In the genomic region with DNA sequence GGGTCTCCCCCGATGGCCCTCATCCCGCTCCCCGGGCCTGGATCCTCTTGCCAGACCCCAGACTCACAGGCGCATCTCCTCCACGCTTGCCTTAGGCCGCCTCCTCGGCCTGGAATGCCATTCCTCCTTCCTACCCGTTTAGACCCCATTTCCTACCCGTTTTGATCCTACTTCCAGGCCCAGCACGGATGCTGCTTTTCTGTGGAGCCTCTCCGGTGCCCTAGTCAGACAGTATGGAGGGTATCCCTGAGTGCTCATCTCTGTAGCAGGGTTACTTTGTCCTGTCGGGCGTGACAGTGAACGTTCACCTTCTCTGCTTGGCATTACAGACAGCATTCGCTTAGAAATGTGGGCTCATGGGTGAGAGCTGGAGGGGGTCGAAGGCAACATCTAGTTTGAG, we compare ENCODE assay signal across 18 cellular contexts. TPM values are rescaled to one million over a fixed set of nuclear protein-coding genes. Genes with fewer than 3 reads are reported as not detected.
DNase-seq lines count a peak whose midpoint lies in the region; TF ChIP-seq lines count a peak whose summit lies in the region.
"Had no signal": no experiment of that assay in that cellular context is flagged by ENCODE, and none has a peak within 500 bp of the region (broad histone marks: within the 10 kb centered on the region; RNA-seq: fewer than 3 reads in every experiment).

No MANE protein-coding gene starts in this region.

- WGBS in spleen, 5 donors: 77 to 91% (median 85%) methylated on average over 16 of the region's 16 CpGs

- H3K27ac ChIP-seq in HEK293 (ENCODE audit: extremely low read depth, low read depth, low read length): no peak overlapping the region
- H3K27ac ChIP-seq in colonic mucosa: peak overlapping the region; percentile 17
- H3K27ac ChIP-seq in mucosa of rectum (ENCODE audit: low read depth in 2 of 2, low read length in 2 of 2): peak overlapping the region; percentile 3 to 20
- no peak overlapping the region for H3K27ac ChIP-seq in spleen
- H3K27ac ChIP-seq in tibial artery: no peak overlapping the region
- H3K27ac ChIP-seq in OCI-LY7 (ENCODE audit: low read depth, low read length, poor library complexity, severe bottlenecking): no peak overlapping the region

- H3K9ac ChIP-seq in colonic mucosa (ENCODE audit: low read depth in 2 of 2, low read length in 2 of 2) (no peak overlapping the region), mucosa of rectum (ENCODE audit: low read depth in 1 of 2, low read length in 2 of 2) (no peak overlapping the region)

- H3K27me3 ChIP-seq in colonic mucosa: no peaks in the 10 kb centered on the region
- no peaks in the 10 kb centered on the region for H3K27me3 ChIP-seq in mucosa of rectum (ENCODE audit: control insufficient read depth in 2 of 2, insufficient read depth in 2 of 2, low read length in 2 of 2)
- no peaks in the 10 kb centered on the region for H3K27me3 ChIP-seq in spleen (replicated peaks in 1 of 7)
- no peaks in the 10 kb centered on the region for H3K27me3 ChIP-seq in tibial artery

- POLR2A ChIA-PET in HEK293 (lab: Yijun Ruan, JAX): no interaction called here
- POLR2A ChIA-PET in OCI-LY7 (lab: Charles Lee): no interaction called here

- no peak for TF ChIP-seq CTCF in HEK293 (tag by site-specific recombination; IDR thresholded peaks at IDR 0.05)
- TF ChIP-seq CTCF in colonic mucosa (IDR thresholded peaks at IDR 0.05): no peak
- TF ChIP-seq CTCF in spleen (IDR thresholded peaks at IDR 0.05 in 8 of 11, conservative IDR thresholded peaks at IDR 0.05 in 3 of 11): no peak
- no peak for TF ChIP-seq CTCF in tibial artery (IDR thresholded peaks at IDR 0.05)
- TF ChIP-seq CTCF in OCI-LY7 (conservative IDR thresholded peaks at IDR 0.05; ENCODE audit: low read length): no peak

- TF ChIP-seq POLR2A in spleen (IDR thresholded peaks at IDR 0.05): no peak
- TF ChIP-seq POLR2A in erythroblast (IDR thresholded peaks at IDR 0.05; ENCODE audit: low read length): no peak

- no TSS peak for BruUV-seq in OCI-LY7 (replicated peaks; lab: Mats Ljungman, UMichigan)

- H3K9me3 ChIP-seq in HEK293 (ENCODE audit: control insufficient read depth, insufficient read depth, low read depth, low read length) (no peaks in the 10 kb centered on the region), colonic mucosa (no peaks in the 10 kb centered on the region), mucosa of rectum (ENCODE audit: control insufficient read depth in 2 of 2, low read length in 2 of 2) (no peaks in the 10 kb centered on the region), spleen (no peaks in the 10 kb centered on the region), tibial artery (no peaks in the 10 kb centered on the region), OCI-LY7 (ENCODE audit: low read length) (no peaks in the 10 kb centered on the region)

- no peaks in the 10 kb centered on the region for H3K4me1 ChIP-seq in HEK293 (ENCODE audit: control insufficient read depth, insufficient read depth, low read length)
- no peaks in the 10 kb centered on the region for H3K4me1 ChIP-seq in colonic mucosa
- H3K4me1 ChIP-seq in mucosa of rectum (ENCODE audit: control insufficient read depth in 2 of 2, insufficient read depth in 2 of 2, low read length in 2 of 2): peaks cover 6 to 14% of the 10 kb centered on the region in 2 donors
- H3K4me1 ChIP-seq in spleen: peaks cover 0 to 4% (median 0%) of the 10 kb centered on the region in 6 donors
- peaks cover 0 to 10% (median 4%) of the 10 kb centered on the region in 4 donors for H3K4me1 ChIP-seq in tibial artery
- no peaks in the 10 kb centered on the region for H3K4me1 ChIP-seq in OCI-LY7 (ENCODE audit: insufficient read depth, low read length, poor library complexity, severe bottlenecking)

- no peaks in the 10 kb centered on the region for H4K20me1 ChIP-seq in OCI-LY7 (ENCODE audit: insufficient read depth, low read length)

- H3K36me3 ChIP-seq in HEK293 (ENCODE audit: control insufficient read depth in 2 of 2, insufficient read depth in 1 of 2, low read length in 2 of 2) (no peaks in the 10 kb centered on the region), colonic mucosa (no peaks in the 10 kb centered on the region), mucosa of rectum (ENCODE audit: control insufficient read depth in 2 of 2, insufficient read depth in 2 of 2, low read length in 2 of 2) (no peaks in the 10 kb centered on the region), spleen (no peaks in the 10 kb centered on the region), tibial artery (no peaks in the 10 kb centered on the region), OCI-LY7 (ENCODE audit: insufficient read depth, low read length) (no peaks in the 10 kb centered on the region)

- no peak for DNase-seq in colonic mucosa
- DNase-seq in spleen: peak; percentile 23
- DNase-seq in erythroblast (lab: John Stamatoyannopoulos, UW): no peak
- DNase-seq in kidney glomerular epithelial cell (lab: John Stamatoyannopoulos, UW): no peak
- no peak for DNase-seq in tibial artery
- DNase-seq in OCI-LY7 (ENCODE audit: low spot score): no peak
- DNase-seq: Calu3; CD4-positive, alpha-beta memory T cell; DMS53; KBM-7; NCI-H1694 treated with DMSO at 0.1 percent for 48 hours; NCI-H510A treated with DMSO at 0.1 percent for 48 hours; NCI-H82; SIG-M5 had no signal

- H3K4me3 ChIP-seq in HEK293 (ENCODE audit: low read depth, low read length): no peak overlapping the region
- H3K4me3 ChIP-seq in colonic mucosa: no peak overlapping the region
- H3K4me3 ChIP-seq in mucosa of rectum (ENCODE audit: low read length in 2 of 2): no peak overlapping the region
- no peak overlapping the region for H3K4me3 ChIP-seq in spleen
- no peak overlapping the region for H3K4me3 ChIP-seq in tibial artery
- H3K4me3 ChIP-seq in OCI-LY7 (ENCODE audit: low read depth, low read length, poor library complexity, severe bottlenecking): no peak overlapping the region
- H3K4me3 ChIP-seq: GM12878 had no signal

- no peak overlapping the region for H3K4me2 ChIP-seq in OCI-LY7 (ENCODE audit: low read length)

- no peaks in the 10 kb centered on the region for H3K9me2 ChIP-seq in OCI-LY7 (ENCODE audit: insufficient read depth, low read length)

- no peaks in the 10 kb centered on the region for H3K79me2 ChIP-seq in OCI-LY7 (ENCODE audit: insufficient read depth, low read depth, low read length)

- no peak overlapping the region for H2AFZ ChIP-seq in OCI-LY7 (ENCODE audit: low read length)

- intact Hi-C loops in colonic mucosa (cut with DNase I): no loop called here
- intact Hi-C loops in spleen (cut with DNase I; ENCODE audit: low total_unique reads): no loop called here
- intact Hi-C loops in tibial artery (cut with DNase I; ENCODE audit: low total_unique reads): no loop called here
- intact Hi-C loops in OCI-LY7 (cut with micrococcal nuclease; ENCODE audit: unreplicated experiment): no loop called here

- CTCF ChIA-PET in HEK293 (lab: Yijun Ruan, JAX): interaction anchor here (0.6 kb wide), 1 partner anchor 12 kb away, joined by 3 read pairs; no protein-coding TSS in a partner anchor
- CTCF ChIA-PET in OCI-LY7 (lab: Charles Lee; ENCODE audit: unreplicated experiment): no interaction called here

TF ChIP-seq in HEK293, 187 proteins besides CTCF, POLR2A, EP300 and RAD21:
- no peak for TF ChIP-seq ZNF777 (tag by site-specific recombination; IDR thresholded peaks at IDR 0.05; ENCODE audit: borderline replicate concordance)
- TF ChIP-seq ZNF157 (tag by site-specific recombination; IDR thresholded peaks at IDR 0.05): 0 out of 2 replicates have a peak, but pooled peaks have one; percentile 36

RNA-seq across cellular contexts. Expression of a gene that starts 9.3 kb away (rescaled TPM):
- total RNA-seq in colonic mucosa: under 1 TPM; 0.24 to 0.59 TPM
- total RNA-seq in spleen: 10 to 100 TPM in 4 of 7 donors, 1 to 10 TPM in 3; 3.1 to 19.9 (median 11.7) TPM
- polyA plus RNA-seq in spleen: 1 to 10 TPM; 3.0 to 9.0 (median 7.4) TPM
- 0.03 and 1.6 TPM in 2 replicates for total RNA-seq in OCI-LY7 (2014; rRNA removed; shearing (Covaris generic))
- total RNA-seq in OCI-LY7 (2022): not detected in 2 replicates
- total RNA-seq: RPMI7951 had no signal

Comparison
In these comparisons a context has a peak if more than half of its experiments do, and no peak if none do; other contexts are left out.
1. H3K27ac ChIP-seq: peak in colonic mucosa (single experiment) and mucosa of rectum (2 of 2); none in HEK293 (single experiment), spleen (0 of 8), tibial artery (0 of 2) and OCI-LY7 (single experiment).